ENCODE assay signal across 1 cellular context in genomic region chr4:38815879-38816782, GRCh38.
TF ChIP-seq lines count a peak whose summit lies in the region.

No MANE protein-coding gene starts in this region.

TF ChIP-seq in GM12878, 131 proteins besides CTCF, POLR2A, EP300 and RAD21 (continued from another document):
- TF ChIP-seq NKRF (conservative IDR thresholded peaks at IDR 0.05): no peak; the same call in 1 of the 2 replicates
- no peak for TF ChIP-seq NFXL1 (IDR thresholded peaks at IDR 0.05; ENCODE audit: borderline replicate concordance)
- TF ChIP-seq GABPA (IDR thresholded peaks at IDR 0.05; ENCODE audit: low read depth): no peak
- TF ChIP-seq ZBTB33 (IDR thresholded peaks at IDR 0.05): no peak
- TF ChIP-seq TCF3 (IDR thresholded peaks at IDR 0.05; ENCODE audit: borderline replicate concordance, insufficient read depth, low read depth, low read length): no peak
- TF ChIP-seq HSF1 (IDR thresholded peaks at IDR 0.05; ENCODE audit: low read depth, low read length): no peak
- TF ChIP-seq YBX1 (IDR thresholded peaks at IDR 0.05): no peak
- TF ChIP-seq SMAD1 (IDR thresholded peaks at IDR 0.05; ENCODE audit: low read depth, partially characterized antibody): peak; percentile 97
- peak; percentile 28; the same call in 1 of the 2 replicates for TF ChIP-seq IKZF1 (conservative IDR thresholded peaks at IDR 0.05)
